ENCODE assay signal across 2 cellular contexts in the genomic region with DNA sequence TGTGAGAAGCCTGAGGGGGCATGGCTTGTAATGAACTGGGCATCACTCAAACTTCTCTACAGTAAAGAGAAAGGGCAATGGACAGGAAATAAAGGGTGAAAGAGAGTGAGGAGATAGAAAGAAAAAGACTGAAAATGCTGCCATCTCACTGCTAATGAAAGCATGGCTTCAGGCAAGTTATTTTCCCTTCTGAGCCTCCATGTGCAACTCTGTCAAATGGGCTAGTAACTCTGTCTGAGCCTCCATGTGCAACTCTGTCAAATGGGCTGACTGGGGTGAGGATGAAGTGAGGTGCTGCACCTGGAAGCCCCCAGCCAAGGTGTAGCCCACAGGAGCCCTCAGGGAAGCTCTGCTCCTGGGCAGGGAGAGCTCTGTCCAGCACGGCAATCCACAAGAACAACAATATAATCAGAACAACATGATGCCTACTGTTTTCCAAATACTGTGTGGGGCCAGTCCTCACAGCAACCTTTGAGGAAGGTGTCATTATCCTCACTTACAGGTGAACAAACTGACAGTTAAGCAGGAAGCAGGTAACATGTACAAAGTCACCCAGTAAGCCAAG.
TF ChIP-seq lines count a peak whose summit lies in the region.

No MANE protein-coding gene starts in this region.

TF ChIP-seq in SK-N-SH, 30 proteins besides CTCF, POLR2A, EP300 and RAD21 (continued from another document):
- TF ChIP-seq, protein P1, sequence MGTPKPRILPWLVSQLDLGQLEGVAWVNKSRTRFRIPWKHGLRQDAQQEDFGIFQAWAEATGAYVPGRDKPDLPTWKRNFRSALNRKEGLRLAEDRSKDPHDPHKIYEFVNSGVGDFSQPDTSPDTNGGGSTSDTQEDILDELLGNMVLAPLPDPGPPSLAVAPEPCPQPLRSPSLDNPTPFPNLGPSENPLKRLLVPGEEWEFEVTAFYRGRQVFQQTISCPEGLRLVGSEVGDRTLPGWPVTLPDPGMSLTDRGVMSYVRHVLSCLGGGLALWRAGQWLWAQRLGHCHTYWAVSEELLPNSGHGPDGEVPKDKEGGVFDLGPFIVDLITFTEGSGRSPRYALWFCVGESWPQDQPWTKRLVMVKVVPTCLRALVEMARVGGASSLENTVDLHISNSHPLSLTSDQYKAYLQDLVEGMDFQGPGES (IDR thresholded peaks at IDR 0.05; ENCODE audit: low read depth, low read length) = no peak
- no peak for TF ChIP-seq MEF2A (IDR thresholded peaks at IDR 0.05; ENCODE audit: borderline replicate concordance, low read depth)
- TF ChIP-seq NRF1 (IDR thresholded peaks at IDR 0.05; ENCODE audit: low read depth, low read length) = no peak
- TF ChIP-seq CHD2 (IDR thresholded peaks at IDR 0.05; ENCODE audit: low read length, partially characterized antibody) = no peak
- TF ChIP-seq TCF12 (IDR thresholded peaks at IDR 0.05) = no peak

TF ChIP-seq in SK-N-SH treated with all-trans-retinoic acid at 6 μM for 48 hours, 23 proteins besides CTCF, POLR2A, EP300 and RAD21 (continued from another document):
- TF ChIP-seq, protein P2, sequence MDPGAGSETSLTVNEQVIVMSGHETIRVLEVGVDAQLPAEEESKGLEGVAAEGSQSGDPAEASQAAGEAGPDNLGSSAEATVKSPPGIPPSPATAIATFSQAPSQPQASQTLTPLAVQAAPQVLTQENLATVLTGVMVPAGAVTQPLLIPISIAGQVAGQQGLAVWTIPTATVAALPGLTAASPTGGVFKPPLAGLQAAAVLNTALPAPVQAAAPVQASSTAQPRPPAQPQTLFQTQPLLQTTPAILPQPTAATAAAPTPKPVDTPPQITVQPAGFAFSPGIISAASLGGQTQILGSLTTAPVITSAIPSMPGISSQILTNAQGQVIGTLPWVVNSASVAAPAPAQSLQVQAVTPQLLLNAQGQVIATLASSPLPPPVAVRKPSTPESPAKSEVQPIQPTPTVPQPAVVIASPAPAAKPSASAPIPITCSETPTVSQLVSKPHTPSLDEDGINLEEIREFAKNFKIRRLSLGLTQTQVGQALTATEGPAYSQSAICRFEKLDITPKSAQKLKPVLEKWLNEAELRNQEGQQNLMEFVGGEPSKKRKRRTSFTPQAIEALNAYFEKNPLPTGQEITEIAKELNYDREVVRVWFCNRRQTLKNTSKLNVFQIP (CRISPR knock-in tag; IDR thresholded peaks at IDR 0.05; ENCODE audit: borderline replicate concordance, low read depth) = no peak
- TF ChIP-seq PPARA (CRISPR knock-in tag; IDR thresholded peaks at IDR 0.05; ENCODE audit: borderline replicate concordance) (no peak), ZNF70 (CRISPR knock-in tag; IDR thresholded peaks at IDR 0.05) (no peak), ZNF565 (CRISPR knock-in tag; conservative IDR thresholded peaks at IDR 0.05; ENCODE audit: low read depth) (no peak)
